Comparison of ENCODE assay signal across 1 cellular context in genomic region chr11:124608146-124608545, GRCh38.
A peak's percentile ranks its signal among the peaks of the same experiment; 100 is the strongest.
TF ChIP-seq lines count a peak whose summit lies in the region.

No MANE protein-coding gene starts in this region.

TF ChIP-seq in K562, 482 proteins besides CTCF, POLR2A, EP300 and RAD21 (continued from another document and continues in another):
- TF ChIP-seq, protein P1, sequence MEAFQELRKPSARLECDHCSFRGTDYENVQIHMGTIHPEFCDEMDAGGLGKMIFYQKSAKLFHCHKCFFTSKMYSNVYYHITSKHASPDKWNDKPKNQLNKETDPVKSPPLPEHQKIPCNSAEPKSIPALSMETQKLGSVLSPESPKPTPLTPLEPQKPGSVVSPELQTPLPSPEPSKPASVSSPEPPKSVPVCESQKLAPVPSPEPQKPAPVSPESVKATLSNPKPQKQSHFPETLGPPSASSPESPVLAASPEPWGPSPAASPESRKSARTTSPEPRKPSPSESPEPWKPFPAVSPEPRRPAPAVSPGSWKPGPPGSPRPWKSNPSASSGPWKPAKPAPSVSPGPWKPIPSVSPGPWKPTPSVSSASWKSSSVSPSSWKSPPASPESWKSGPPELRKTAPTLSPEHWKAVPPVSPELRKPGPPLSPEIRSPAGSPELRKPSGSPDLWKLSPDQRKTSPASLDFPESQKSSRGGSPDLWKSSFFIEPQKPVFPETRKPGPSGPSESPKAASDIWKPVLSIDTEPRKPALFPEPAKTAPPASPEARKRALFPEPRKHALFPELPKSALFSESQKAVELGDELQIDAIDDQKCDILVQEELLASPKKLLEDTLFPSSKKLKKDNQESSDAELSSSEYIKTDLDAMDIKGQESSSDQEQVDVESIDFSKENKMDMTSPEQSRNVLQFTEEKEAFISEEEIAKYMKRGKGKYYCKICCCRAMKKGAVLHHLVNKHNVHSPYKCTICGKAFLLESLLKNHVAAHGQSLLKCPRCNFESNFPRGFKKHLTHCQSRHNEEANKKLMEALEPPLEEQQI (IDR thresholded peaks at IDR 0.05) = no peak
- no peak for TF ChIP-seq CHD1 (IDR thresholded peaks at IDR 0.05; ENCODE audit: low read length)
- no peak for TF ChIP-seq ZNF197 (CRISPR knock-in tag; IDR thresholded peaks at IDR 0.05; ENCODE audit: low read depth)
- TF ChIP-seq, protein P2, sequence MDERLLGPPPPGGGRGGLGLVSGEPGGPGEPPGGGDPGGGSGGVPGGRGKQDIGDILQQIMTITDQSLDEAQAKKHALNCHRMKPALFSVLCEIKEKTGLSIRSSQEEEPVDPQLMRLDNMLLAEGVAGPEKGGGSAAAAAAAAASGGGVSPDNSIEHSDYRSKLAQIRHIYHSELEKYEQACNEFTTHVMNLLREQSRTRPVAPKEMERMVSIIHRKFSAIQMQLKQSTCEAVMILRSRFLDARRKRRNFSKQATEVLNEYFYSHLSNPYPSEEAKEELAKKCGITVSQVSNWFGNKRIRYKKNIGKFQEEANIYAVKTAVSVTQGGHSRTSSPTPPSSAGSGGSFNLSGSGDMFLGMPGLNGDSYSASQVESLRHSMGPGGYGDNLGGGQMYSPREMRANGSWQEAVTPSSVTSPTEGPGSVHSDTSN (CRISPR knock-in tag; IDR thresholded peaks at IDR 0.05; ENCODE audit: low read depth) = peak; percentile 72
- TF ChIP-seq, protein P2 (tag; conservative IDR thresholded peaks at IDR 0.05; ENCODE audit: low read depth) = peak; percentile 99
- TF ChIP-seq CREB3L1 (IDR thresholded peaks at IDR 0.05; ENCODE audit: borderline replicate concordance, low read depth) = no peak; the same call in 1 of the 2 replicates
- peak; percentile 46 for TF ChIP-seq TAL1 (IDR thresholded peaks at IDR 0.05)
- no peak for TF ChIP-seq PRDM10 (IDR thresholded peaks at IDR 0.05; ENCODE audit: partially characterized antibody)
- no peak for TF ChIP-seq PRPF4 (IDR thresholded peaks at IDR 0.05; ENCODE audit: insufficient read depth, low read depth, low read length, poor library complexity, severe bottlenecking)
- TF ChIP-seq SNAPC5 (CRISPR knock-in tag; IDR thresholded peaks at IDR 0.05) = no peak
- no peak for TF ChIP-seq U2AF1 (optimal IDR thresholded peaks at IDR 0.05; ENCODE audit: low read depth, low read length)
- TF ChIP-seq, protein P3, sequence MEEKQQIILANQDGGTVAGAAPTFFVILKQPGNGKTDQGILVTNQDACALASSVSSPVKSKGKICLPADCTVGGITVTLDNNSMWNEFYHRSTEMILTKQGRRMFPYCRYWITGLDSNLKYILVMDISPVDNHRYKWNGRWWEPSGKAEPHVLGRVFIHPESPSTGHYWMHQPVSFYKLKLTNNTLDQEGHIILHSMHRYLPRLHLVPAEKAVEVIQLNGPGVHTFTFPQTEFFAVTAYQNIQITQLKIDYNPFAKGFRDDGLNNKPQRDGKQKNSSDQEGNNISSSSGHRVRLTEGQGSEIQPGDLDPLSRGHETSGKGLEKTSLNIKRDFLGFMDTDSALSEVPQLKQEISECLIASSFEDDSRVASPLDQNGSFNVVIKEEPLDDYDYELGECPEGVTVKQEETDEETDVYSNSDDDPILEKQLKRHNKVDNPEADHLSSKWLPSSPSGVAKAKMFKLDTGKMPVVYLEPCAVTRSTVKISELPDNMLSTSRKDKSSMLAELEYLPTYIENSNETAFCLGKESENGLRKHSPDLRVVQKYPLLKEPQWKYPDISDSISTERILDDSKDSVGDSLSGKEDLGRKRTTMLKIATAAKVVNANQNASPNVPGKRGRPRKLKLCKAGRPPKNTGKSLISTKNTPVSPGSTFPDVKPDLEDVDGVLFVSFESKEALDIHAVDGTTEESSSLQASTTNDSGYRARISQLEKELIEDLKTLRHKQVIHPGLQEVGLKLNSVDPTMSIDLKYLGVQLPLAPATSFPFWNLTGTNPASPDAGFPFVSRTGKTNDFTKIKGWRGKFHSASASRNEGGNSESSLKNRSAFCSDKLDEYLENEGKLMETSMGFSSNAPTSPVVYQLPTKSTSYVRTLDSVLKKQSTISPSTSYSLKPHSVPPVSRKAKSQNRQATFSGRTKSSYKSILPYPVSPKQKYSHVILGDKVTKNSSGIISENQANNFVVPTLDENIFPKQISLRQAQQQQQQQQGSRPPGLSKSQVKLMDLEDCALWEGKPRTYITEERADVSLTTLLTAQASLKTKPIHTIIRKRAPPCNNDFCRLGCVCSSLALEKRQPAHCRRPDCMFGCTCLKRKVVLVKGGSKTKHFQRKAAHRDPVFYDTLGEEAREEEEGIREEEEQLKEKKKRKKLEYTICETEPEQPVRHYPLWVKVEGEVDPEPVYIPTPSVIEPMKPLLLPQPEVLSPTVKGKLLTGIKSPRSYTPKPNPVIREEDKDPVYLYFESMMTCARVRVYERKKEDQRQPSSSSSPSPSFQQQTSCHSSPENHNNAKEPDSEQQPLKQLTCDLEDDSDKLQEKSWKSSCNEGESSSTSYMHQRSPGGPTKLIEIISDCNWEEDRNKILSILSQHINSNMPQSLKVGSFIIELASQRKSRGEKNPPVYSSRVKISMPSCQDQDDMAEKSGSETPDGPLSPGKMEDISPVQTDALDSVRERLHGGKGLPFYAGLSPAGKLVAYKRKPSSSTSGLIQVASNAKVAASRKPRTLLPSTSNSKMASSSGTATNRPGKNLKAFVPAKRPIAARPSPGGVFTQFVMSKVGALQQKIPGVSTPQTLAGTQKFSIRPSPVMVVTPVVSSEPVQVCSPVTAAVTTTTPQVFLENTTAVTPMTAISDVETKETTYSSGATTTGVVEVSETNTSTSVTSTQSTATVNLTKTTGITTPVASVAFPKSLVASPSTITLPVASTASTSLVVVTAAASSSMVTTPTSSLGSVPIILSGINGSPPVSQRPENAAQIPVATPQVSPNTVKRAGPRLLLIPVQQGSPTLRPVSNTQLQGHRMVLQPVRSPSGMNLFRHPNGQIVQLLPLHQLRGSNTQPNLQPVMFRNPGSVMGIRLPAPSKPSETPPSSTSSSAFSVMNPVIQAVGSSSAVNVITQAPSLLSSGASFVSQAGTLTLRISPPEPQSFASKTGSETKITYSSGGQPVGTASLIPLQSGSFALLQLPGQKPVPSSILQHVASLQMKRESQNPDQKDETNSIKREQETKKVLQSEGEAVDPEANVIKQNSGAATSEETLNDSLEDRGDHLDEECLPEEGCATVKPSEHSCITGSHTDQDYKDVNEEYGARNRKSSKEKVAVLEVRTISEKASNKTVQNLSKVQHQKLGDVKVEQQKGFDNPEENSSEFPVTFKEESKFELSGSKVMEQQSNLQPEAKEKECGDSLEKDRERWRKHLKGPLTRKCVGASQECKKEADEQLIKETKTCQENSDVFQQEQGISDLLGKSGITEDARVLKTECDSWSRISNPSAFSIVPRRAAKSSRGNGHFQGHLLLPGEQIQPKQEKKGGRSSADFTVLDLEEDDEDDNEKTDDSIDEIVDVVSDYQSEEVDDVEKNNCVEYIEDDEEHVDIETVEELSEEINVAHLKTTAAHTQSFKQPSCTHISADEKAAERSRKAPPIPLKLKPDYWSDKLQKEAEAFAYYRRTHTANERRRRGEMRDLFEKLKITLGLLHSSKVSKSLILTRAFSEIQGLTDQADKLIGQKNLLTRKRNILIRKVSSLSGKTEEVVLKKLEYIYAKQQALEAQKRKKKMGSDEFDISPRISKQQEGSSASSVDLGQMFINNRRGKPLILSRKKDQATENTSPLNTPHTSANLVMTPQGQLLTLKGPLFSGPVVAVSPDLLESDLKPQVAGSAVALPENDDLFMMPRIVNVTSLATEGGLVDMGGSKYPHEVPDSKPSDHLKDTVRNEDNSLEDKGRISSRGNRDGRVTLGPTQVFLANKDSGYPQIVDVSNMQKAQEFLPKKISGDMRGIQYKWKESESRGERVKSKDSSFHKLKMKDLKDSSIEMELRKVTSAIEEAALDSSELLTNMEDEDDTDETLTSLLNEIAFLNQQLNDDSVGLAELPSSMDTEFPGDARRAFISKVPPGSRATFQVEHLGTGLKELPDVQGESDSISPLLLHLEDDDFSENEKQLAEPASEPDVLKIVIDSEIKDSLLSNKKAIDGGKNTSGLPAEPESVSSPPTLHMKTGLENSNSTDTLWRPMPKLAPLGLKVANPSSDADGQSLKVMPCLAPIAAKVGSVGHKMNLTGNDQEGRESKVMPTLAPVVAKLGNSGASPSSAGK (IDR thresholded peaks at IDR 0.05) = no peak
- TF ChIP-seq THAP12 (CRISPR knock-in tag; IDR thresholded peaks at IDR 0.05) = no peak
- no peak for TF ChIP-seq NR2C1 (IDR thresholded peaks at IDR 0.05)
- no peak for TF ChIP-seq NR2C1 (tag; IDR thresholded peaks at IDR 0.05)
- no peak for TF ChIP-seq RBM14 (IDR thresholded peaks at IDR 0.05; ENCODE audit: borderline replicate concordance, insufficient read depth, low read depth, low read length)
- no peak for TF ChIP-seq ZNF121 (CRISPR knock-in tag; conservative IDR thresholded peaks at IDR 0.05)
- no peak for TF ChIP-seq ZNF224 (CRISPR knock-in tag; IDR thresholded peaks at IDR 0.05)
- peak; percentile 72 for TF ChIP-seq FOXJ2 (tag; IDR thresholded peaks at IDR 0.05)
- TF ChIP-seq CBFA2T3 (IDR thresholded peaks at IDR 0.05) = peak; percentile 56
- TF ChIP-seq KLF6 (CRISPR knock-in tag; IDR thresholded peaks at IDR 0.05; ENCODE audit: borderline replicate concordance) = no peak
- TF ChIP-seq ZNF512 (tag; IDR thresholded peaks at IDR 0.05) = no peak
- TF ChIP-seq TCF7 (IDR thresholded peaks at IDR 0.05; ENCODE audit: borderline replicate concordance) = no peak
- TF ChIP-seq KAT2B (IDR thresholded peaks at IDR 0.05; ENCODE audit: low read depth, low read length) = no peak
- no peak for TF ChIP-seq RB1 (IDR thresholded peaks at IDR 0.05; ENCODE audit: low read depth)
- no peak for TF ChIP-seq ZNF184 (CRISPR knock-in tag; IDR thresholded peaks at IDR 0.05)
- no peak for TF ChIP-seq ELF4 (CRISPR knock-in tag; IDR thresholded peaks at IDR 0.05)
